ENCODE assay signal across 1 cellular context in the genomic region with DNA sequence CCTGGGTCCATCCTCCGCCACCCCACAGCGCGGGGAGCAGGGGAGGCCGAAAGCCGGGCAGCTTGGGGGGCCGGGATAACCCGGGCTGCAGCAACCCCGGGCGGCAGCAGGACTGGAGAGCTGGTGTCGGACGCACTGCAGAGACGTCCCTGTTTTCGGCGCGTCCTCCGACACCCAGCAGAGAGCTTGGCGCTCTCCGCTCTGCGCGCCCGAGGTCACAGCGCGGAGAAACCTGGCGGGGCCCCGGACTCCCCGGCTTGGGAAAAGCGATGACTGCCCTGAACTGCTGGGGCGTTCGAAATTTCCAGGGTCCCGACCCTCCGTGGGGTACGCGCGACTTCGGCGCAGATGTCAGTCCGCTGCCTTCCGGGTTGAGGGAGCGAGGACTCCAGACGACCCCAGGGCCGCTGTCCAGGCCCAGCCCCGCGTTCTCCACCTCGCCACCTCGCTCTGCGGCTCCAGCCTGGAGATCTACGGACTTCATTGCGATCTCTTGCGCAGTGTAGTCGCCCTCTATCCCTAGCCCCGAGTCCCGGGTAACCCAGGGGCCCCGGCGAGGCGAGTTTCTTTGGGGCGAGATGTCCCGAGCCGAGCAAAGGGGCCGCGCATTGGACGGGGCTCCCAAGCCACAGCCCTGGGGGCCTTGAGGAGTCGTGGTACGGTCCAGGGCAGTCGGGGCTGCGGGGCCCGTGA.
TF ChIP-seq lines count a peak whose summit lies in the region.

No MANE protein-coding gene starts in this region.

TF ChIP-seq in H1, 55 proteins besides CTCF, POLR2A, EP300 and RAD21:
- TF ChIP-seq EZH2 (IDR thresholded peaks at IDR 0.05; ENCODE audit: low read depth, low read length, severe bottlenecking) (peak; percentile 64), TAF1 (IDR thresholded peaks at IDR 0.05; ENCODE audit: low read depth, low read length) (0 out of 2 replicates have a peak, but pooled peaks have one; percentile 13), SUZ12 (IDR thresholded peaks at IDR 0.05; ENCODE audit: low read length) (peak; percentile 37), KDM4A (IDR thresholded peaks at IDR 0.05; ENCODE audit: low read depth, low read length, severe bottlenecking) (peak; percentile 0), RXRA (IDR thresholded peaks at IDR 0.05; ENCODE audit: insufficient read depth, low read depth, low read length) (no peak), KDM5A (IDR thresholded peaks at IDR 0.05; ENCODE audit: low read length) (no peak), SP2 (IDR thresholded peaks at IDR 0.05; ENCODE audit: low read length) (no peak)
